ENCODE assay signal across 1 cellular context in the genomic region with DNA sequence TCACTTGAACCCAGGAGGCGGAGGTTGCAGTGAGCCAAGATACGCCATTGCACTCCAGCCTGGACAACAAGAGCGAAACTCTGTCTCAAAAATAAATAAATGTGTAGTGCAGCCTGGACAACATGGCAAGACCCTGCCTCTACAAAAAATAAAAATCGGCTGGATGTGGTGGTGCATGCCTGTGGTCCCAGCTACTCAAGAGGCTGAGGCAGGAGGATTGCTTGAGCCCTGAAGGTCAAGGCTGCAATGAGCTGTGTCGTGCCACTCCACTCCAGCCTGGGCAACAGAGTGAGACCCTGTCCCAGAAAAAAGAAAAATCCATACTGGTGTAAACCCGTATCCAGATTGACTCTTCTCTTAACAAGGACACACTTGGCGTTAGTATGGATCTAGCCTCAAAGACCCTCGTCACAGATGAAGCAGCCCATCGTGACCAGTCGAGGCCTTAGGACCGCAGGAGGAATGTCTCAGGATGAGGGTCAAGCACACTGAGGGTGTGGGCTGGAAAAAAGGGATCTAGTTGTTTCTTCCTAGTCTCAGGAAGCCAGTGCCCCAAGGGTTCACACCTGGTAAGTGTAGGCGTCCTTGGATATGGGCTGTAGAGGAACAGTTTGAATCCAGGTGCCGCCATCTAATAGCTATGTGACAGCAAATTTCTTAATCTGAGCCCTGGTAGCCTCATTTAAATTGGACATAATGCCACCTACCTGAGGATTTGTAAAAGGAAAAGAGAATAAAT.
TF ChIP-seq lines count a peak whose summit lies in the region.

No MANE protein-coding gene starts in this region.

TF ChIP-seq in GM12878, 131 proteins besides CTCF, POLR2A, EP300 and RAD21:
- 0 out of 2 replicates have a peak, but pooled peaks have one; percentile 14 for TF ChIP-seq PML (IDR thresholded peaks at IDR 0.05; ENCODE audit: low read length)
- TF ChIP-seq SMARCA5 (IDR thresholded peaks at IDR 0.05) = no peak
TF ChIP-seq in GM12878: peak in this region for 1.
